8 cellular contexts compared by ENCODE assay signal in genomic region chr11:34650528-34650927, GRCh38. TPM values are rescaled to one million over a fixed set of nuclear protein-coding genes. Genes with fewer than 3 reads are reported as not detected.
DNase-seq lines count a peak whose midpoint lies in the region; ATAC-seq and TF ChIP-seq lines count a peak whose summit lies in the region.

No MANE protein-coding gene starts in this region.

- no peaks in the 10 kb centered on the region for H3K36me3 Mint-ChIP-seq in activated CD4-positive, alpha-beta T cell treated with anti-CD3 and anti-CD28 coated beads, Interleukin-2, amount 10 ng/mL, durations not matched to agents 7 days and 5 days (ENCODE audit: low read depth)

- H3K36me3 ChIP-seq in fibroblast of lung (ENCODE audit: control insufficient read depth, insufficient read depth, low read length): no peaks in the 10 kb centered on the region

- no peaks in the 10 kb centered on the region for H4K20me1 ChIP-seq in fibroblast of lung (ENCODE audit: control insufficient read depth, extremely low read depth, insufficient read depth, low read length)

- peak overlapping the region; percentile 73 for H3K27ac Mint-ChIP-seq in activated CD4-positive, alpha-beta T cell treated with anti-CD3 and anti-CD28 coated beads, Interleukin-2, amount 10 ng/mL, durations not matched to agents 7 days and 5 days

- H3K4me1 ChIP-seq in fibroblast of lung (ENCODE audit: control insufficient read depth, extremely low read depth, insufficient read depth, low read length): peaks cover 16% of the 10 kb centered on the region

- DNase-seq in activated CD4-positive, alpha-beta T cell treated with anti-CD3 and anti-CD28 coated beads, Interleukin-2, amount 10 ng/mL, durations not matched to agents 7 days and 5 days: peak; percentile 67
- peak; percentile 43 to 90 for DNase-seq in fibroblast of lung (ENCODE audit: low read depth in 2 of 2)
- peak; percentile 19 to 88 (median 71) for DNase-seq in stimulated activated naive CD4-positive, alpha-beta T cell (lab: John Stamatoyannopoulos, UW)
- no peak for DNase-seq in NCI-H187 treated with DMSO at 0.1 percent for 48 hours (lab: John Stamatoyannopoulos, UW)
- no peak for DNase-seq in DMS 273 (lab: John Stamatoyannopoulos, UW; ENCODE audit: unreplicated experiment)
- no peak for DNase-seq in superior temporal gyrus (ENCODE audit: extremely low spot score)

- no peaks in the 10 kb centered on the region for H3K79me2 ChIP-seq in fibroblast of lung (ENCODE audit: control insufficient read depth, insufficient read depth, low read length)

- no peak overlapping the region for H3K9ac ChIP-seq in fibroblast of lung (ENCODE audit: insufficient read depth, low read length)

- H3K27me3 Mint-ChIP-seq in activated CD4-positive, alpha-beta T cell treated with anti-CD3 and anti-CD28 coated beads, Interleukin-2, amount 10 ng/mL, durations not matched to agents 7 days and 5 days: peaks cover 57% of the 10 kb centered on the region

- POLR2A ChIA-PET in activated CD4-positive, alpha-beta T cell treated with anti-CD3 and anti-CD28 coated beads, Interleukin-2, amount 10 ng/mL, durations not matched to agents 7 days and 5 days (lab: Charles Lee): no interaction called here

- H3K9me3 Mint-ChIP-seq in activated CD4-positive, alpha-beta T cell treated with anti-CD3 and anti-CD28 coated beads, Interleukin-2, amount 10 ng/mL, durations not matched to agents 7 days and 5 days: no peaks in the 10 kb centered on the region

- H3K4me1 Mint-ChIP-seq in activated CD4-positive, alpha-beta T cell treated with anti-CD3 and anti-CD28 coated beads, Interleukin-2, amount 10 ng/mL, durations not matched to agents 7 days and 5 days: peaks cover 19% of the 10 kb centered on the region

- ATAC-seq in GM19023 (IDR thresholded peaks at IDR 0.05; ENCODE audit: unreplicated experiment) (peak; percentile 92), HG03135 (IDR thresholded peaks at IDR 0.05; ENCODE audit: unreplicated experiment) (peak; percentile 93)

- H3K4me2 ChIP-seq in fibroblast of lung (ENCODE audit: extremely low read depth, insufficient read depth, low read length): no peak overlapping the region

- no peaks in the 10 kb centered on the region for H3K27me3 ChIP-seq in fibroblast of lung (ENCODE audit: control insufficient read depth, insufficient read depth, low read length)

- no peaks in the 10 kb centered on the region for H3K9me3 ChIP-seq in fibroblast of lung (ENCODE audit: control insufficient read depth, insufficient read depth, low read depth, low read length)

- no peak overlapping the region for H2AFZ ChIP-seq in fibroblast of lung (ENCODE audit: low read length)

- TF ChIP-seq CTCF in fibroblast of lung (conservative IDR thresholded peaks at IDR 0.05 in 1 of 2, IDR thresholded peaks at IDR 0.05 in 1 of 2; ENCODE audit: low read depth in 1 of 2, low read length in 2 of 2): no peak

- no peak overlapping the region for H3K4me3 ChIP-seq in fibroblast of lung (replicated peaks in 1 of 4; ENCODE audit: control extremely low read depth in 1 of 4, insufficient read depth in 1 of 4, low read depth in 3 of 4, low read length in 4 of 4)

- H3K27ac ChIP-seq in fibroblast of lung (ENCODE audit: insufficient read depth, low read length): no peak overlapping the region

- CTCF ChIA-PET in activated CD4-positive, alpha-beta T cell treated with anti-CD3 and anti-CD28 coated beads, Interleukin-2, amount 10 ng/mL, durations not matched to agents 7 days and 5 days (lab: Charles Lee): interaction anchor here (0.5 to 1.8 kb wide), 5 partner anchors 9 to 815 kb away, joined by 3 to 9 read pairs (median 5); no protein-coding TSS in a partner anchor

- H3K4me3 Mint-ChIP-seq in activated CD4-positive, alpha-beta T cell treated with anti-CD3 and anti-CD28 coated beads, Interleukin-2, amount 10 ng/mL, durations not matched to agents 7 days and 5 days: peak overlapping the region; percentile 31

RNA-seq across cellular contexts. Expression of gene EHF, which starts 29.6 kb away (rescaled TPM):
- under 1 TPM in 1 of 2 experiments, not detected in 1; 0.47 TPM for total RNA-seq in activated CD4-positive, alpha-beta T cell treated with anti-CD3 and anti-CD28 coated beads, Interleukin-2, amount 10 ng/mL, durations not matched to agents 7 days and 5 days
- not detected in 2 replicates for total RNA-seq in fibroblast of lung
- polyA plus RNA-seq in fibroblast of lung: 0.02 and 0.51 TPM in 2 replicates
- 0.06 and 0.42 TPM in 2 replicates for polyA plus RNA-seq in fibroblast of lung (2012)
- polyA minus RNA-seq in fibroblast of lung (ENCODE audit: low replicate concordance): 3.7 TPM in 1 of 2 replicates, not detected in the other

Comparison
In these comparisons a context has a peak if more than half of its experiments do, and no peak if none do; other contexts are left out.
1. DNase-seq: peak in activated CD4-positive, alpha-beta T cell treated with anti-CD3 and anti-CD28 coated beads, Interleukin-2, amount 10 ng/mL, durations not matched to agents 7 days and 5 days (single experiment), fibroblast of lung (2 of 2) and stimulated activated naive CD4-positive, alpha-beta T cell (6 of 6); none in NCI-H187 treated with DMSO at 0.1 percent for 48 hours (single experiment), DMS 273 (single experiment) and superior temporal gyrus (single experiment).